In the genomic region with DNA sequence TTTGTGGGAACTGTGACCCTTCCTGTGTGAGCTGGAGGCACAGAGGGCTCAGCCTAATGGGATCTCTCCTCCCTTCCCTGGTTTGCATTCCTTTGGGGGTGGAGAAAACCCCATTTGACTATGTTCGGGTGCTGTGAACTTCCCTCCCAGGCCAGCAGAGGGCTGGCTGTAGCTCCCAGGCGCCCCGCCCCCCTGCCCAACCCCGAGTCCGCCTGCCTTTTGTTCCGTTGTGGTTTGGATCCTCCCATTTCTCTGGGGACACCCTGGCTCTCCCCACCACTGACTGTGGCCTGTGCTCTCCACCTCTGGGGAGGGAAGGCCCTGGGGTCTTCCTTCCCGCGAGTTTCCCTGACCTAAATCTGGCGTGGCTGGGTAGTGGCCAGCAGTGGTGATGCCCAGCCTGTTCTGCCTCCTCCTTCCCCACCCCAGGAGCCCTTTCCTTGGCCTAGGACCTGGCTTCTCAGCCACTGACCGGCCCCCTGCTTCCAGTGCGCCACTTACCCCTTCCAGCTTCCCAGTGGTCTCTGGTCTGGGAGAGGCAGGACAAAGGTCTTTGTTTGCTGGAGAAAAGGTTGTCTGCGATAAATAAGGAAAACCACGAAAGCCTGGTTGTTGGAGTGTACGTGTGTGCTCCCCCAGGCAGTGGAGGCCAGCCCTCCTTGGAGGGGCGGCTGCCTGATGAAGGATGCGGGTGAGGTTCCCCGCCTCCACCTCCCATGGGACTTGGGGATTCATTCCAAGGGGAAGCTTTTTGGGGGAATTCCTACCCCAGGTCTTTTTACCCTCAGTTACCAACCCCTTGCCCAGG, we compare ENCODE assay signal across 1 cellular context.
A peak's percentile ranks its signal among the peaks of the same experiment; 100 is the strongest.
TF ChIP-seq lines count a peak whose summit lies in the region.

No MANE protein-coding gene starts in this region.

TF ChIP-seq in HepG2, 621 proteins besides CTCF, POLR2A, EP300 and RAD21 (continued from another document and continues in another):
- TF ChIP-seq TRAFD1 (CRISPR knock-in tag; IDR thresholded peaks at IDR 0.05; ENCODE audit: borderline replicate concordance) (no peak), LCORL (IDR thresholded peaks at IDR 0.05) (no peak), LCORL (CRISPR knock-in tag; IDR thresholded peaks at IDR 0.05) (peak; percentile 56; the same call in 1 of the 2 replicates), SALL1 (CRISPR knock-in tag; IDR thresholded peaks at IDR 0.05) (peak; percentile 66), RELA (CRISPR knock-in tag; IDR thresholded peaks at IDR 0.05) (no peak), ZNF577 (CRISPR knock-in tag; IDR thresholded peaks at IDR 0.05; ENCODE audit: borderline replicate concordance, low read depth) (no peak), KLF9 (CRISPR knock-in tag; IDR thresholded peaks at IDR 0.05; ENCODE audit: low read depth) (peak; percentile 87; the same call in 1 of the 2 replicates), ZFP37 (CRISPR knock-in tag; IDR thresholded peaks at IDR 0.05; ENCODE audit: borderline replicate concordance) (no peak), ZFP1 (CRISPR knock-in tag; IDR thresholded peaks at IDR 0.05) (no peak), REST (IDR thresholded peaks at IDR 0.05; ENCODE audit: borderline replicate concordance in 1 of 2, low read depth in 1 of 2, low read length in 2 of 2) (no peak), GZF1 (CRISPR knock-in tag; IDR thresholded peaks at IDR 0.05) (no peak), ZSCAN22 (CRISPR knock-in tag; IDR thresholded peaks at IDR 0.05) (no peak), RFXAP (CRISPR knock-in tag; IDR thresholded peaks at IDR 0.05; ENCODE audit: borderline replicate concordance) (no peak; the same call in 1 of the 2 replicates), BORCS8-MEF2B (CRISPR knock-in tag; IDR thresholded peaks at IDR 0.05) (no peak; the same call in 1 of the 2 replicates), ZSCAN31 (CRISPR knock-in tag; IDR thresholded peaks at IDR 0.05; ENCODE audit: low read depth) (no peak), SAFB2 (CRISPR knock-in tag; IDR thresholded peaks at IDR 0.05; ENCODE audit: borderline replicate concordance, low read depth) (no peak), EED (CRISPR knock-in tag; IDR thresholded peaks at IDR 0.05) (0 out of 2 replicates have a peak, but pooled peaks have one; percentile 59), HMGXB4 (CRISPR knock-in tag; IDR thresholded peaks at IDR 0.05; ENCODE audit: borderline replicate concordance in 1 of 2, low read depth in 1 of 2) (peak; percentile 49 to 72; a peak in 2 of 4 replicates), TCF12 (IDR thresholded peaks at IDR 0.05) (no peak), TCF12 (CRISPR knock-in tag; IDR thresholded peaks at IDR 0.05) (0 out of 2 replicates have a peak, but pooled peaks have one; percentile 12), FOSL2 (CRISPR knock-in tag; IDR thresholded peaks at IDR 0.05) (no peak), ZNF281 (CRISPR knock-in tag; IDR thresholded peaks at IDR 0.05; ENCODE audit: borderline replicate concordance) (peak; percentile 85), JARID2 (CRISPR knock-in tag; IDR thresholded peaks at IDR 0.05; ENCODE audit: insufficient replicate concordance) (no peak), JUND (CRISPR knock-in tag; IDR thresholded peaks at IDR 0.05) (no peak), MEF2D (CRISPR knock-in tag; IDR thresholded peaks at IDR 0.05) (no peak), ZNF775 (CRISPR knock-in tag; IDR thresholded peaks at IDR 0.05; ENCODE audit: borderline replicate concordance) (no peak), ZNF777 (CRISPR knock-in tag; IDR thresholded peaks at IDR 0.05) (no peak), ZBTB21 (CRISPR knock-in tag; IDR thresholded peaks at IDR 0.05) (no peak), HNRNPL (IDR thresholded peaks at IDR 0.05; ENCODE audit: low read depth, low read length) (peak; percentile 64; the same call in 1 of the 2 replicates), CREM (IDR thresholded peaks at IDR 0.05) (no peak), CREM (CRISPR knock-in tag; IDR thresholded peaks at IDR 0.05) (no peak), NFIB (CRISPR knock-in tag; IDR thresholded peaks at IDR 0.05; ENCODE audit: borderline replicate concordance) (no peak)
- TF ChIP-seq, protein P1, sequence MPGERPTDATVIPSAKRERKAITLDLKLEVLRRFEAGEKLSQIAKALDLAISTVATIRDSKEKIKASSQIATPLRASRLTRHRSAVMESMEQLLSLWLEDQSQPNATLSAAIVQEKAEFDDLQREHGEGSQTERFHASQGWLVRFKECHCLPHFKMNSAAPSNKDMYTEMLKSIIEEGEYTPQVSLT (CRISPR knock-in tag; IDR thresholded peaks at IDR 0.05; ENCODE audit: borderline replicate concordance, low read depth) = no peak
- TF ChIP-seq, protein P2, sequence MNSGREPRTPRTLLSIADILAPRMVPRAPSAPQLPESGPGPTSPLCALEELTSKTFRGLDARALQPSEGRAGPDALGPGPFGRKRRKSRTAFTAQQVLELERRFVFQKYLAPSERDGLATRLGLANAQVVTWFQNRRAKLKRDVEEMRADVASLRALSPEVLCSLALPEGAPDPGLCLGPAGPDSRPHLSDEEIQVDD (CRISPR knock-in tag; IDR thresholded peaks at IDR 0.05; ENCODE audit: borderline replicate concordance) = no peak
- TF ChIP-seq, protein P3, sequence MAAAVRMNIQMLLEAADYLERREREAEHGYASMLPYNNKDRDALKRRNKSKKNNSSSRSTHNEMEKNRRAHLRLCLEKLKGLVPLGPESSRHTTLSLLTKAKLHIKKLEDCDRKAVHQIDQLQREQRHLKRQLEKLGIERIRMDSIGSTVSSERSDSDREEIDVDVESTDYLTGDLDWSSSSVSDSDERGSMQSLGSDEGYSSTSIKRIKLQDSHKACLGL (CRISPR knock-in tag; IDR thresholded peaks at IDR 0.05) = peak; percentile 14; the same call in 1 of the 2 replicates
- TF ChIP-seq, protein P4, sequence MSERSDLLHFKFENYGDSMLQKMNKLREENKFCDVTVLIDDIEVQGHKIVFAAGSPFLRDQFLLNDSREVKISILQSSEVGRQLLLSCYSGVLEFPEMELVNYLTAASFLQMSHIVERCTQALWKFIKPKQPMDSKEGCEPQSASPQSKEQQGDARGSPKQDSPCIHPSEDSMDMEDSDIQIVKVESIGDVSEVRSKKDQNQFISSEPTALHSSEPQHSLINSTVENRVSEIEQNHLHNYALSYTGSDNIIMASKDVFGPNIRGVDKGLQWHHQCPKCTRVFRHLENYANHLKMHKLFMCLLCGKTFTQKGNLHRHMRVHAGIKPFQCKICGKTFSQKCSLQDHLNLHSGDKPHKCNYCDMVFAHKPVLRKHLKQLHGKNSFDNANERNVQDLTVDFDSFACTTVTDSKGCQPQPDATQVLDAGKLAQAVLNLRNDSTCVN (CRISPR knock-in tag; IDR thresholded peaks at IDR 0.05; ENCODE audit: borderline replicate concordance) = no peak
- TF ChIP-seq, protein P5, sequence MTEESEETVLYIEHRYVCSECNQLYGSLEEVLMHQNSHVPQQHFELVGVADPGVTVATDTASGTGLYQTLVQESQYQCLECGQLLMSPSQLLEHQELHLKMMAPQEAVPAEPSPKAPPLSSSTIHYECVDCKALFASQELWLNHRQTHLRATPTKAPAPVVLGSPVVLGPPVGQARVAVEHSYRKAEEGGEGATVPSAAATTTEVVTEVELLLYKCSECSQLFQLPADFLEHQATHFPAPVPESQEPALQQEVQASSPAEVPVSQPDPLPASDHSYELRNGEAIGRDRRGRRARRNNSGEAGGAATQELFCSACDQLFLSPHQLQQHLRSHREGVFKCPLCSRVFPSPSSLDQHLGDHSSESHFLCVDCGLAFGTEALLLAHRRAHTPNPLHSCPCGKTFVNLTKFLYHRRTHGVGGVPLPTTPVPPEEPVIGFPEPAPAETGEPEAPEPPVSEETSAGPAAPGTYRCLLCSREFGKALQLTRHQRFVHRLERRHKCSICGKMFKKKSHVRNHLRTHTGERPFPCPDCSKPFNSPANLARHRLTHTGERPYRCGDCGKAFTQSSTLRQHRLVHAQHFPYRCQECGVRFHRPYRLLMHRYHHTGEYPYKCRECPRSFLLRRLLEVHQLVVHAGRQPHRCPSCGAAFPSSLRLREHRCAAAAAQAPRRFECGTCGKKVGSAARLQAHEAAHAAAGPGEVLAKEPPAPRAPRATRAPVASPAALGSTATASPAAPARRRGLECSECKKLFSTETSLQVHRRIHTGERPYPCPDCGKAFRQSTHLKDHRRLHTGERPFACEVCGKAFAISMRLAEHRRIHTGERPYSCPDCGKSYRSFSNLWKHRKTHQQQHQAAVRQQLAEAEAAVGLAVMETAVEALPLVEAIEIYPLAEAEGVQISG (CRISPR knock-in tag; IDR thresholded peaks at IDR 0.05) = no peak
- TF ChIP-seq, protein P6, sequence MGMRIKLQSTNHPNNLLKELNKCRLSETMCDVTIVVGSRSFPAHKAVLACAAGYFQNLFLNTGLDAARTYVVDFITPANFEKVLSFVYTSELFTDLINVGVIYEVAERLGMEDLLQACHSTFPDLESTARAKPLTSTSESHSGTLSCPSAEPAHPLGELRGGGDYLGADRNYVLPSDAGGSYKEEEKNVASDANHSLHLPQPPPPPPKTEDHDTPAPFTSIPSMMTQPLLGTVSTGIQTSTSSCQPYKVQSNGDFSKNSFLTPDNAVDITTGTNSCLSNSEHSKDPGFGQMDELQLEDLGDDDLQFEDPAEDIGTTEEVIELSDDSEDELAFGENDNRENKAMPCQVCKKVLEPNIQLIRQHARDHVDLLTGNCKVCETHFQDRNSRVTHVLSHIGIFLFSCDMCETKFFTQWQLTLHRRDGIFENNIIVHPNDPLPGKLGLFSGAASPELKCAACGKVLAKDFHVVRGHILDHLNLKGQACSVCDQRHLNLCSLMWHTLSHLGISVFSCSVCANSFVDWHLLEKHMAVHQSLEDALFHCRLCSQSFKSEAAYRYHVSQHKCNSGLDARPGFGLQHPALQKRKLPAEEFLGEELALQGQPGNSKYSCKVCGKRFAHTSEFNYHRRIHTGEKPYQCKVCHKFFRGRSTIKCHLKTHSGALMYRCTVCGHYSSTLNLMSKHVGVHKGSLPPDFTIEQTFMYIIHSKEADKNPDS (CRISPR knock-in tag; IDR thresholded peaks at IDR 0.05) = no peak
